ENCODE assay signal across 1 cellular context in genomic region chr7:44494960-44495359, GRCh38.
A peak's percentile ranks its signal among the peaks of the same experiment; 100 is the strongest.
TF ChIP-seq lines count a peak whose summit lies in the region.

No MANE protein-coding gene starts in this region.

TF ChIP-seq in K562, 482 proteins besides CTCF, POLR2A, EP300 and RAD21 (continued from another document):
- peak; percentile 48; the same call in 1 of the 2 replicates for TF ChIP-seq SAFB (IDR thresholded peaks at IDR 0.05; ENCODE audit: borderline replicate concordance, low read depth, low read length)
- no peak for TF ChIP-seq NR3C1 (CRISPR knock-in tag; IDR thresholded peaks at IDR 0.05)
- TF ChIP-seq FOXO4 (CRISPR knock-in tag; IDR thresholded peaks at IDR 0.05): no peak
- 0 out of 2 replicates have a peak, but pooled peaks have one; percentile 40 for TF ChIP-seq ZNF431 (CRISPR knock-in tag; IDR thresholded peaks at IDR 0.05)
- peak in 1 of 2 experiments; percentile 98; a peak in 2 of 4 replicates for TF ChIP-seq MCM7 (IDR thresholded peaks at IDR 0.05)
- TF ChIP-seq U2AF2 (optimal IDR thresholded peaks at IDR 0.05; ENCODE audit: low read depth, low read length): no peak
- peak; percentile 97 for TF ChIP-seq DACH1 (IDR thresholded peaks at IDR 0.05; ENCODE audit: partially characterized antibody)
- TF ChIP-seq POLR2H (tag; IDR thresholded peaks at IDR 0.05; ENCODE audit: low read depth): no peak
